8 cellular contexts compared by ENCODE assay signal in the genomic region with DNA sequence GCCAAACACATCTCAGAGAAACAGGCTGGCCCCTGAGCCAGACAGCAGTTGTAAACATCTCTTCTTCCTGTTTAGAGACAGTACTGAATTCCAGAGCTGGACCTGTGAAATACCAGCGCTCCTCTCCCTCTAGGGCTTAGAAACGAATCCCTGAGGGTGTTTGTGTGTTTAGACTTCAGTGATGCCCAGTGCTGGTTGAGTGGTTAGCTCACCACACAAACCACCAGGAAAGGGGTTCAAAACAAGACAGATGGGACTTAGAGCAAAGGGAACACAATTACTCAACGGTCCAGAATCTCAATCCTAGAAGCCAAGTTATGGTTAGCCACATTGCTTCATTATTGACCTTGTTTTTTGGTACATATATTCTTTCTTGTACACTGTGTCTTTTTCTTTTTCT.
DNase-seq lines count a peak whose midpoint lies in the region; ATAC-seq and TF ChIP-seq lines count a peak whose summit lies in the region.

No MANE protein-coding gene starts in this region.

- no peak for ATAC-seq in Right ventricle myocardium inferior
- no peak for ATAC-seq in activated CD4-positive, alpha-beta T cell treated with anti-CD3 and anti-CD28 coated beads for 36 hours

- no peak overlapping the region for H3K9ac ChIP-seq in parathyroid adenoma

- peak overlapping the region; percentile 11 for H3K4me2 ChIP-seq in parathyroid adenoma (ENCODE audit: low read length)

- no peaks in the 10 kb centered on the region for H3K27me3 Mint-ChIP-seq in activated CD4-positive, alpha-beta T cell treated with anti-CD3 and anti-CD28 coated beads for 36 hours

- intact Hi-C loops in left ventricle myocardium inferior (cut with micrococcal nuclease) (no loop called here), Right ventricle myocardium inferior (cut with DNase I) (no loop called here)
- intact Hi-C loops in activated CD4-positive, alpha-beta T cell treated with anti-CD3 and anti-CD28 coated beads for 36 hours (cut with DNase I, micrococcal nuclease): no loop called here

- H3K4me3 ChIP-seq in left ventricle myocardium inferior (no peak overlapping the region), parathyroid adenoma (ENCODE audit: low read depth, low read length) (no peak overlapping the region)

- CTCF ChIA-PET in activated CD4-positive, alpha-beta T cell treated with anti-CD3 and anti-CD28 coated beads for 36 hours (lab: Charles Lee): interaction anchor here (1.3 to 1.7 kb wide), 2 partner anchors 67 to 78 kb away, joined by 3 to 7 read pairs; no protein-coding TSS in a partner anchor

- peak overlapping the region; percentile 41 for H2AFZ ChIP-seq in parathyroid adenoma

- H3K9me3 Mint-ChIP-seq in activated CD4-positive, alpha-beta T cell treated with anti-CD3 and anti-CD28 coated beads for 36 hours (ENCODE audit: low read depth): no peaks in the 10 kb centered on the region

- H3K36me3 Mint-ChIP-seq in activated CD4-positive, alpha-beta T cell treated with anti-CD3 and anti-CD28 coated beads for 36 hours (ENCODE audit: low read depth): no peaks in the 10 kb centered on the region

- H3K27me3 ChIP-seq in left ventricle myocardium inferior (ENCODE audit: low read depth) (no peaks in the 10 kb centered on the region), parathyroid adenoma (ENCODE audit: control insufficient read depth, insufficient read depth, low read length) (no peaks in the 10 kb centered on the region)

- TF ChIP-seq CTCF in left ventricle myocardium inferior (IDR thresholded peaks at IDR 0.05; ENCODE audit: borderline replicate concordance) (no peak), parathyroid adenoma (IDR thresholded peaks at IDR 0.05) (no peak)

- H3K4me1 Mint-ChIP-seq in activated CD4-positive, alpha-beta T cell treated with anti-CD3 and anti-CD28 coated beads for 36 hours: peaks cover 33% of the 10 kb centered on the region

- DNase-seq in left ventricle myocardium inferior: no peak
- DNase-seq in Right ventricle myocardium inferior (ENCODE audit: missing footprints): no peak
- peak; percentile 65 for DNase-seq in HK-2 (ENCODE audit: unreplicated experiment)
- no peak for DNase-seq in caudate nucleus (lab: John Stamatoyannopoulos, UW)
- no peak for DNase-seq in NCI-H2081 treated with DMSO at 0.1 percent for 48 hours (lab: John Stamatoyannopoulos, UW)
- DNase-seq in NCI-H1105 (lab: John Stamatoyannopoulos, UW): no peak
- no peak for DNase-seq in activated CD4-positive, alpha-beta T cell treated with anti-CD3 and anti-CD28 coated beads for 36 hours

- H3K27ac Mint-ChIP-seq in activated CD4-positive, alpha-beta T cell treated with anti-CD3 and anti-CD28 coated beads for 36 hours: no peak overlapping the region

- H3K4me1 ChIP-seq in left ventricle myocardium inferior (peaks cover 71% of the 10 kb centered on the region), parathyroid adenoma (no peaks in the 10 kb centered on the region)

- no peaks in the 10 kb centered on the region for H3K79me2 ChIP-seq in parathyroid adenoma

- H3K9me3 ChIP-seq in left ventricle myocardium inferior (replicated peaks) (no peaks in the 10 kb centered on the region), parathyroid adenoma (ENCODE audit: control insufficient read depth, low read length) (no peaks in the 10 kb centered on the region)

- no peaks in the 10 kb centered on the region for H3K36me3 ChIP-seq in left ventricle myocardium inferior
- no peaks in the 10 kb centered on the region for H3K36me3 ChIP-seq in parathyroid adenoma (ENCODE audit: control insufficient read depth, insufficient read depth, low read length)

- no peak overlapping the region for H3K4me3 Mint-ChIP-seq in activated CD4-positive, alpha-beta T cell treated with anti-CD3 and anti-CD28 coated beads for 36 hours

- H3K27ac ChIP-seq in left ventricle myocardium inferior (replicated peaks) (peak overlapping the region; percentile 77), caudate nucleus (ENCODE audit: low read depth, low read length) (peak overlapping the region; percentile 11), parathyroid adenoma (peak overlapping the region; percentile 17)

- POLR2A ChIA-PET in activated CD4-positive, alpha-beta T cell treated with anti-CD3 and anti-CD28 coated beads for 36 hours (lab: Charles Lee): no interaction called here

Comparison
In these comparisons a context has a peak if more than half of its experiments do, and no peak if none do; other contexts are left out.
1. H3K27ac ChIP-seq: peak in every context shown above with its lines; median percentile 77 in left ventricle myocardium inferior; 17 in parathyroid adenoma; 11 in caudate nucleus.